9 cellular contexts compared by ENCODE assay signal in genomic region chr3:12178091-12178820, GRCh38. TPM values are rescaled to one million over a fixed set of nuclear protein-coding genes. Genes with fewer than 3 reads are reported as not detected.
DNase-seq lines count a peak whose midpoint lies in the region; ATAC-seq, FAIRE-seq and TF ChIP-seq lines count a peak whose summit lies in the region.
"Had no signal": no experiment of that assay in that cellular context is flagged by ENCODE, and none has a peak within 500 bp of the region (broad histone marks: within the 10 kb centered on the region; RNA-seq: fewer than 3 reads in every experiment).

No MANE protein-coding gene starts in this region.

- CTCF ChIA-PET in activated CD8-positive, alpha-beta memory T cell treated with anti-CD3 and anti-CD28 coated beads, Interleukin-2, amount 10 ng/mL, durations not matched to agents 7 days and 5 days (lab: Charles Lee) = interaction anchor here (1.1 to 5.5 kb wide), 9 partner anchors 9 to 301 kb away, joined by 3 to 53 read pairs (median 5); no protein-coding TSS in a partner anchor

- peaks cover 14% of the 10 kb centered on the region for H3K9me3 Mint-ChIP-seq in astrocyte (ENCODE audit: unreplicated experiment)
- H3K9me3 Mint-ChIP-seq in stimulated activated naive B cell treated with anti-CD40 and anti-IgM and Interleukin-4, amounts not matched to agents 10 μg/mL and 1 μg/mL and 100 μg/mL, for 72 hours = peaks cover 5 to 9% of the 10 kb centered on the region in 2 donors
- H3K9me3 Mint-ChIP-seq in activated CD8-positive, alpha-beta memory T cell treated with anti-CD3 and anti-CD28 coated beads, Interleukin-2, amount 10 ng/mL, durations not matched to agents 7 days and 5 days (ENCODE audit: low read depth) = peaks cover 8% of the 10 kb centered on the region

- no peak for TF ChIP-seq CTCF in astrocyte (IDR thresholded peaks at IDR 0.05; ENCODE audit: insufficient read depth, low read depth, low read length)
- no peak for TF ChIP-seq CTCF in right atrium auricular region (IDR thresholded peaks at IDR 0.05)

- peaks cover 30% of the 10 kb centered on the region for H3K4me1 Mint-ChIP-seq in astrocyte (ENCODE audit: low read depth, unreplicated experiment)
- H3K4me1 Mint-ChIP-seq in stimulated activated naive B cell treated with anti-CD40 and anti-IgM and Interleukin-4, amounts not matched to agents 10 μg/mL and 1 μg/mL and 100 μg/mL, for 72 hours = peaks cover 27 to 34% of the 10 kb centered on the region in 2 donors
- peaks cover 6% of the 10 kb centered on the region for H3K4me1 Mint-ChIP-seq in activated CD8-positive, alpha-beta memory T cell treated with anti-CD3 and anti-CD28 coated beads, Interleukin-2, amount 10 ng/mL, durations not matched to agents 7 days and 5 days

- peak overlapping the region; percentile 57 for H2AFZ ChIP-seq in astrocyte (ENCODE audit: low read depth, low read length)

- H3K4me1 ChIP-seq in astrocyte (ENCODE audit: insufficient read depth, low read length) = peaks cover 36% of the 10 kb centered on the region
- H3K4me1 ChIP-seq in right atrium auricular region = peaks cover 0 to 28% of the 10 kb centered on the region in 2 donors

- no peaks in the 10 kb centered on the region for H3K27me3 Mint-ChIP-seq in astrocyte (ENCODE audit: low read depth, unreplicated experiment)
- H3K27me3 Mint-ChIP-seq in stimulated activated naive B cell treated with anti-CD40 and anti-IgM and Interleukin-4, amounts not matched to agents 10 μg/mL and 1 μg/mL and 100 μg/mL, for 72 hours = peaks cover 12 to 13% of the 10 kb centered on the region in 2 donors
- H3K27me3 Mint-ChIP-seq in activated CD8-positive, alpha-beta memory T cell treated with anti-CD3 and anti-CD28 coated beads, Interleukin-2, amount 10 ng/mL, durations not matched to agents 7 days and 5 days = no peaks in the 10 kb centered on the region
- H3K27me3 Mint-ChIP-seq: stimulated activated naive CD8-positive, alpha-beta T cell treated with anti-CD3 and anti-CD28 coated beads, Interleukin-15, Interleukin-2, amounts not matched to agents 100 ng/mL and 50 ng/mL, for 24 hours had no signal

- H3K9ac ChIP-seq in astrocyte (ENCODE audit: low read length) = no peak overlapping the region

- no peaks in the 10 kb centered on the region for H4K20me1 ChIP-seq in astrocyte (ENCODE audit: insufficient read depth, low read length)

- peak overlapping the region; percentile 60 for H3K4me2 ChIP-seq in astrocyte (ENCODE audit: low read length)

- H3K9me3 ChIP-seq in astrocyte (ENCODE audit: insufficient read depth, low read depth, low read length) (no peaks in the 10 kb centered on the region), right atrium auricular region (no peaks in the 10 kb centered on the region)

- no peak overlapping the region for H3K27ac Mint-ChIP-seq in astrocyte (ENCODE audit: unreplicated experiment)
- peak overlapping the region; percentile 32 for H3K27ac Mint-ChIP-seq in stimulated activated naive B cell treated with anti-CD40 and anti-IgM and Interleukin-4, amounts not matched to agents 10 μg/mL and 1 μg/mL and 100 μg/mL, for 72 hours
- no peak overlapping the region for H3K27ac Mint-ChIP-seq in activated CD8-positive, alpha-beta memory T cell treated with anti-CD3 and anti-CD28 coated beads, Interleukin-2, amount 10 ng/mL, durations not matched to agents 7 days and 5 days

- no peak overlapping the region for H3K27ac ChIP-seq in astrocyte (ENCODE audit: low read depth, low read length)
- H3K27ac ChIP-seq in right atrium auricular region = peak overlapping the region; percentile 49 to 55

- DNase-seq in HCEC 1CT (peak; percentile 65), astrocyte (ENCODE audit: low read depth) (peak; percentile 54), right atrium auricular region (ENCODE audit: low spot score) (peak; percentile 73), GM12891 (ENCODE audit: insufficient read length, low spot score) (no peak), hippocampal formation (lab: John Stamatoyannopoulos, UW) (no peak)
- no peak for DNase-seq in stimulated activated naive B cell treated with anti-CD40 and anti-IgM and Interleukin-4, amounts not matched to agents 10 μg/mL and 1 μg/mL and 100 μg/mL, for 72 hours
- no peak for DNase-seq in activated CD8-positive, alpha-beta memory T cell treated with anti-CD3 and anti-CD28 coated beads, Interleukin-2, amount 10 ng/mL, durations not matched to agents 7 days and 5 days
- DNase-seq: activated T-cell treated with anti-CD3 and anti-CD28 coated beads, Interleukin-2, amount 50 U/mL, for 4 hours had no signal

- TF ChIP-seq POLR2A in GM12891 (IDR thresholded peaks at IDR 0.05; ENCODE audit: low read depth, low read length) = no peak

- peaks cover 10% of the 10 kb centered on the region for H3K36me3 Mint-ChIP-seq in astrocyte (ENCODE audit: low read depth, unreplicated experiment)
- peaks cover 3 to 10% of the 10 kb centered on the region in 2 donors for H3K36me3 Mint-ChIP-seq in stimulated activated naive B cell treated with anti-CD40 and anti-IgM and Interleukin-4, amounts not matched to agents 10 μg/mL and 1 μg/mL and 100 μg/mL, for 72 hours
- H3K36me3 Mint-ChIP-seq in activated CD8-positive, alpha-beta memory T cell treated with anti-CD3 and anti-CD28 coated beads, Interleukin-2, amount 10 ng/mL, durations not matched to agents 7 days and 5 days = peaks cover 7% of the 10 kb centered on the region

- FAIRE-seq in astrocyte (lab: Jason Lieb, UNC) (no peak), GM12891 (lab: Jason Lieb, UNC) (no peak)

- H3K36me3 ChIP-seq in astrocyte (ENCODE audit: insufficient read depth, low read length) = no peaks in the 10 kb centered on the region
- no peaks in the 10 kb centered on the region for H3K36me3 ChIP-seq in right atrium auricular region

- H3K27me3 ChIP-seq in astrocyte (ENCODE audit: insufficient read depth, low read length) (no peaks in the 10 kb centered on the region), right atrium auricular region (no peaks in the 10 kb centered on the region)

- ATAC-seq in stimulated activated naive B cell treated with anti-CD40 and anti-IgM and Interleukin-4, amounts not matched to agents 10 μg/mL and 1 μg/mL and 100 μg/mL, for 72 hours (replicated peaks) = no peak
- no peak for ATAC-seq in activated CD8-positive, alpha-beta memory T cell treated with anti-CD3 and anti-CD28 coated beads, Interleukin-2, amount 10 ng/mL, durations not matched to agents 7 days and 5 days
- ATAC-seq: activated T-cell treated with anti-CD3 and anti-CD28 coated beads, Interleukin-2, amount 50 U/mL, for 4 hours had no signal

- no peaks in the 10 kb centered on the region for H3K79me2 ChIP-seq in astrocyte (ENCODE audit: insufficient read depth, low read length)

- no peak overlapping the region for H3K4me3 ChIP-seq in astrocyte (ENCODE audit: insufficient read depth, low read depth, low read length)
- no peak overlapping the region for H3K4me3 ChIP-seq in right atrium auricular region

- no peak overlapping the region for H3K4me3 Mint-ChIP-seq in astrocyte (ENCODE audit: unreplicated experiment)
- H3K4me3 Mint-ChIP-seq in stimulated activated naive B cell treated with anti-CD40 and anti-IgM and Interleukin-4, amounts not matched to agents 10 μg/mL and 1 μg/mL and 100 μg/mL, for 72 hours = no peak overlapping the region
- H3K4me3 Mint-ChIP-seq in activated CD8-positive, alpha-beta memory T cell treated with anti-CD3 and anti-CD28 coated beads, Interleukin-2, amount 10 ng/mL, durations not matched to agents 7 days and 5 days = no peak overlapping the region
- H3K4me3 Mint-ChIP-seq: activated T-cell treated with anti-CD3 and anti-CD28 coated beads, Interleukin-2, amount 50 U/mL, for 4 hours; stimulated activated naive CD8-positive, alpha-beta T cell treated with anti-CD3 and anti-CD28 coated beads, Interleukin-15, Interleukin-2, amounts not matched to agents 100 ng/mL and 50 ng/mL, for 24 hours had no signal

TF ChIP-seq in GM12891, 5 proteins besides CTCF, POLR2A, EP300 and RAD21:
- TF ChIP-seq PAX5 (IDR thresholded peaks at IDR 0.05; ENCODE audit: insufficient read depth, low read length, severe bottlenecking) (no peak), TAF1 (IDR thresholded peaks at IDR 0.05; ENCODE audit: low read depth, low read length) (no peak), SPI1 (IDR thresholded peaks at IDR 0.05; ENCODE audit: low read depth, low read length) (no peak), POLR2AphosphoS5 (IDR thresholded peaks at IDR 0.05; ENCODE audit: low read depth, low read length) (no peak), POU2F2 (IDR thresholded peaks at IDR 0.05; ENCODE audit: low read depth, low read length) (no peak)

RNA-seq across cellular contexts. Expression of gene TIMP4, which starts 19.5 kb away (rescaled TPM):
- total RNA-seq in astrocyte (2.0 and 2.9 TPM in 2 replicates), right atrium auricular region (10 to 100 TPM; 29.1 to 31.1 TPM)
- total RNA-seq in activated CD8-positive, alpha-beta memory T cell treated with anti-CD3 and anti-CD28 coated beads, Interleukin-2, amount 10 ng/mL, durations not matched to agents 7 days and 5 days = not detected
- not detected for polyA plus RNA-seq in GM12891 (2012; ENCODE audit: low read depth, missing spikeins)

Comparison
In these comparisons a context has a peak if more than half of its experiments do, and no peak if none do; other contexts are left out.
1. DNase-seq: peak in HCEC 1CT (single experiment), astrocyte (single experiment) and right atrium auricular region (single experiment); none in stimulated activated naive B cell treated with anti-CD40 and anti-IgM and Interleukin-4, amounts not matched to agents 10 μg/mL and 1 μg/mL and 100 μg/mL, for 72 hours (single experiment), activated CD8-positive, alpha-beta memory T cell treated with anti-CD3 and anti-CD28 coated beads, Interleukin-2, amount 10 ng/mL, durations not matched to agents 7 days and 5 days (single experiment), GM12891 (single experiment) and hippocampal formation (0 of 2).